15 cellular contexts compared by ENCODE assay signal in genomic region chr4:153987291-153987690, GRCh38.
A peak's percentile ranks its signal among the peaks of the same experiment; 100 is the strongest.
DNase-seq lines count a peak whose midpoint lies in the region; ATAC-seq and TF ChIP-seq lines count a peak whose summit lies in the region.
"Had no signal": no experiment of that assay in that cellular context is flagged by ENCODE, and none has a peak within 500 bp of the region (broad histone marks: within the 10 kb centered on the region; RNA-seq: fewer than 3 reads in every experiment).

No MANE protein-coding gene starts in this region.

- no peak overlapping the region for H3K27ac Mint-ChIP-seq in activated CD4-positive, alpha-beta memory T cell treated with anti-CD3 and anti-CD28 coated beads, Interleukin-2, amount 10 ng/mL, durations not matched to agents 7 days and 5 days
- H3K27ac Mint-ChIP-seq: IgD-negative memory B cell had no signal

- no peak overlapping the region for H2AFZ ChIP-seq in smooth muscle cell (ENCODE audit: low read depth)

- in situ Hi-C loops in astrocyte of the spinal cord (cut with HindIII; ENCODE audit: low sequenced_read_pairs), result no loop called here

- no peak for TF ChIP-seq CTCF in astrocyte of the spinal cord (IDR thresholded peaks at IDR 0.05; ENCODE audit: low read depth, low read length)
- no peak for TF ChIP-seq CTCF in foreskin fibroblast (IDR thresholded peaks at IDR 0.05; ENCODE audit: low read depth, low read length)
- TF ChIP-seq CTCF in smooth muscle cell (IDR thresholded peaks at IDR 0.05; ENCODE audit: borderline replicate concordance, insufficient read depth, poor library complexity, severe bottlenecking), result no peak

- no peaks in the 10 kb centered on the region for H3K4me1 ChIP-seq in smooth muscle cell (ENCODE audit: low read depth)
- H3K4me1 ChIP-seq: heart left ventricle, transverse colon had no signal

- no peaks in the 10 kb centered on the region for H4K20me1 ChIP-seq in smooth muscle cell (ENCODE audit: low read depth)

- H3K4me1 Mint-ChIP-seq in activated CD4-positive, alpha-beta memory T cell treated with anti-CD3 and anti-CD28 coated beads, Interleukin-2, amount 10 ng/mL, durations not matched to agents 7 days and 5 days, result no peaks in the 10 kb centered on the region
- H3K4me1 Mint-ChIP-seq: IgD-negative memory B cell had no signal

- no peak overlapping the region for H3K4me3 Mint-ChIP-seq in activated CD4-positive, alpha-beta memory T cell treated with anti-CD3 and anti-CD28 coated beads, Interleukin-2, amount 10 ng/mL, durations not matched to agents 7 days and 5 days
- H3K4me3 Mint-ChIP-seq: IgD-negative memory B cell had no signal

- DNase-seq in HS-27A (ENCODE audit: low read depth) (peak; percentile 39), astrocyte of the spinal cord (ENCODE audit: low read depth, low spot score) (peak; percentile 59), foreskin fibroblast (peak; percentile 87 to 92), smooth muscle cell (lab: John Stamatoyannopoulos, UW; ENCODE audit: unreplicated experiment) (no peak), iPS-NIHi11 (ENCODE audit: low spot score) (no peak), posterior cingulate gyrus (no peak)
- DNase-seq in activated CD4-positive, alpha-beta memory T cell treated with anti-CD3 and anti-CD28 coated beads, Interleukin-2, amount 10 ng/mL, durations not matched to agents 7 days and 5 days, result no peak
- DNase-seq: activated CD4-positive, alpha-beta T cell treated with anti-CD3 and anti-CD28 coated beads, Interleukin-2, amount 50 U/mL, for 48 hours; DMS79 treated with DMSO at 0.1 percent for 48 hours; heart left ventricle; NCI-H1048; NCI-H82; transverse colon had no signal

- CTCF ChIA-PET in activated CD4-positive, alpha-beta memory T cell treated with anti-CD3 and anti-CD28 coated beads, Interleukin-2, amount 10 ng/mL, durations not matched to agents 7 days and 5 days (lab: Charles Lee), result no interaction called here

- no peak overlapping the region for H3K4me2 ChIP-seq in smooth muscle cell

- H3K27me3 Mint-ChIP-seq in activated CD4-positive, alpha-beta memory T cell treated with anti-CD3 and anti-CD28 coated beads, Interleukin-2, amount 10 ng/mL, durations not matched to agents 7 days and 5 days, result peaks cover 2% of the 10 kb centered on the region

- H3K9ac ChIP-seq in smooth muscle cell (ENCODE audit: low read depth), result no peak overlapping the region

- H3K4me3 ChIP-seq in astrocyte of the spinal cord (ENCODE audit: low read depth, low read length), result no peak overlapping the region
- H3K4me3 ChIP-seq in foreskin fibroblast (ENCODE audit: low read depth in 1 of 2, low read length in 2 of 2), result no peak overlapping the region
- H3K4me3 ChIP-seq in smooth muscle cell, result no peak overlapping the region
- H3K4me3 ChIP-seq: heart left ventricle, transverse colon had no signal

- H3K9me3 ChIP-seq in smooth muscle cell (replicated peaks; ENCODE audit: low read depth), result no peaks in the 10 kb centered on the region
- H3K9me3 ChIP-seq: heart left ventricle, transverse colon had no signal

- H3F3A ChIP-seq in smooth muscle cell (ENCODE audit: low read depth), result no peaks in the 10 kb centered on the region

- no peaks in the 10 kb centered on the region for H3K36me3 ChIP-seq in smooth muscle cell (ENCODE audit: low read depth)
- H3K36me3 ChIP-seq: heart left ventricle, transverse colon had no signal

- H3K9me3 Mint-ChIP-seq in activated CD4-positive, alpha-beta memory T cell treated with anti-CD3 and anti-CD28 coated beads, Interleukin-2, amount 10 ng/mL, durations not matched to agents 7 days and 5 days, result no peaks in the 10 kb centered on the region

- peak overlapping the region; percentile 38 for H3K27ac ChIP-seq in smooth muscle cell (ENCODE audit: low read depth)
- H3K27ac ChIP-seq: heart left ventricle, transverse colon had no signal

- POLR2A ChIA-PET in activated CD4-positive, alpha-beta memory T cell treated with anti-CD3 and anti-CD28 coated beads, Interleukin-2, amount 10 ng/mL, durations not matched to agents 7 days and 5 days (lab: Charles Lee), result no interaction called here

- H3K27me3 ChIP-seq in smooth muscle cell (ENCODE audit: low read depth), result no peaks in the 10 kb centered on the region
- H3K27me3 ChIP-seq: heart left ventricle, transverse colon had no signal

- intact Hi-C loops in posterior cingulate gyrus (cut with DNase I), result no loop called here

- no peak for ATAC-seq in HG03280 (IDR thresholded peaks at IDR 0.05; ENCODE audit: unreplicated experiment)
- ATAC-seq: heart left ventricle had no signal

- no peaks in the 10 kb centered on the region for H3K79me2 ChIP-seq in smooth muscle cell (ENCODE audit: low read depth)

- 16% methylated on average over 1 of the region's 1 CpG for WGBS in smooth muscle cell (ENCODE audit: low lambda C conversion rate)

- no peaks in the 10 kb centered on the region for H3K36me3 Mint-ChIP-seq in activated CD4-positive, alpha-beta memory T cell treated with anti-CD3 and anti-CD28 coated beads, Interleukin-2, amount 10 ng/mL, durations not matched to agents 7 days and 5 days (ENCODE audit: low read depth)
- H3K36me3 Mint-ChIP-seq: IgD-negative memory B cell had no signal

Comparison
In these comparisons a context has a peak if more than half of its experiments do, and no peak if none do; other contexts are left out.
1. DNase-seq: peak in HS-27A (single experiment), astrocyte of the spinal cord (single experiment) and foreskin fibroblast (2 of 2); none in smooth muscle cell (single experiment), activated CD4-positive, alpha-beta memory T cell treated with anti-CD3 and anti-CD28 coated beads, Interleukin-2, amount 10 ng/mL, durations not matched to agents 7 days and 5 days (single experiment), iPS-NIHi11 (single experiment) and posterior cingulate gyrus (0 of 10).